2 cellular contexts compared by ENCODE assay signal in the genomic region with DNA sequence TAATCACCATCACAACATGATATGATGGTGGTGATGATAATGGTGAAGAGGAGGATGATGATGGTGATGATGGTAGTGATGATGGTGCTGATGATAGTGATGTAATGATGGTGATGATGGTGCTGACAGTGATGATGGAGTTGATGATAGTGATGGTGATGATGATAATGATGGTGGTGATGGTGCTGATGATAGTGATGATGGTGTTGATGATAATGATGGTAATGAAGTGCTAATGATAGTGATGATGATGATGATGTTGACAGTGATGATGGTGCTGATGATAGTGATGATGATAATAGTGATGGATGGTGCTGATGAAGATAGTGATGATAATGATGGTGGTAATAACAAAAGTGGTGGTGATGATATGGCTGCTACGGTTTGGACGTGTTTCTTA.
TF ChIP-seq lines count a peak whose summit lies in the region.

No MANE protein-coding gene starts in this region.

TF ChIP-seq in HEK293, 187 proteins besides CTCF, POLR2A, EP300 and RAD21:
- TF ChIP-seq, protein P1, sequence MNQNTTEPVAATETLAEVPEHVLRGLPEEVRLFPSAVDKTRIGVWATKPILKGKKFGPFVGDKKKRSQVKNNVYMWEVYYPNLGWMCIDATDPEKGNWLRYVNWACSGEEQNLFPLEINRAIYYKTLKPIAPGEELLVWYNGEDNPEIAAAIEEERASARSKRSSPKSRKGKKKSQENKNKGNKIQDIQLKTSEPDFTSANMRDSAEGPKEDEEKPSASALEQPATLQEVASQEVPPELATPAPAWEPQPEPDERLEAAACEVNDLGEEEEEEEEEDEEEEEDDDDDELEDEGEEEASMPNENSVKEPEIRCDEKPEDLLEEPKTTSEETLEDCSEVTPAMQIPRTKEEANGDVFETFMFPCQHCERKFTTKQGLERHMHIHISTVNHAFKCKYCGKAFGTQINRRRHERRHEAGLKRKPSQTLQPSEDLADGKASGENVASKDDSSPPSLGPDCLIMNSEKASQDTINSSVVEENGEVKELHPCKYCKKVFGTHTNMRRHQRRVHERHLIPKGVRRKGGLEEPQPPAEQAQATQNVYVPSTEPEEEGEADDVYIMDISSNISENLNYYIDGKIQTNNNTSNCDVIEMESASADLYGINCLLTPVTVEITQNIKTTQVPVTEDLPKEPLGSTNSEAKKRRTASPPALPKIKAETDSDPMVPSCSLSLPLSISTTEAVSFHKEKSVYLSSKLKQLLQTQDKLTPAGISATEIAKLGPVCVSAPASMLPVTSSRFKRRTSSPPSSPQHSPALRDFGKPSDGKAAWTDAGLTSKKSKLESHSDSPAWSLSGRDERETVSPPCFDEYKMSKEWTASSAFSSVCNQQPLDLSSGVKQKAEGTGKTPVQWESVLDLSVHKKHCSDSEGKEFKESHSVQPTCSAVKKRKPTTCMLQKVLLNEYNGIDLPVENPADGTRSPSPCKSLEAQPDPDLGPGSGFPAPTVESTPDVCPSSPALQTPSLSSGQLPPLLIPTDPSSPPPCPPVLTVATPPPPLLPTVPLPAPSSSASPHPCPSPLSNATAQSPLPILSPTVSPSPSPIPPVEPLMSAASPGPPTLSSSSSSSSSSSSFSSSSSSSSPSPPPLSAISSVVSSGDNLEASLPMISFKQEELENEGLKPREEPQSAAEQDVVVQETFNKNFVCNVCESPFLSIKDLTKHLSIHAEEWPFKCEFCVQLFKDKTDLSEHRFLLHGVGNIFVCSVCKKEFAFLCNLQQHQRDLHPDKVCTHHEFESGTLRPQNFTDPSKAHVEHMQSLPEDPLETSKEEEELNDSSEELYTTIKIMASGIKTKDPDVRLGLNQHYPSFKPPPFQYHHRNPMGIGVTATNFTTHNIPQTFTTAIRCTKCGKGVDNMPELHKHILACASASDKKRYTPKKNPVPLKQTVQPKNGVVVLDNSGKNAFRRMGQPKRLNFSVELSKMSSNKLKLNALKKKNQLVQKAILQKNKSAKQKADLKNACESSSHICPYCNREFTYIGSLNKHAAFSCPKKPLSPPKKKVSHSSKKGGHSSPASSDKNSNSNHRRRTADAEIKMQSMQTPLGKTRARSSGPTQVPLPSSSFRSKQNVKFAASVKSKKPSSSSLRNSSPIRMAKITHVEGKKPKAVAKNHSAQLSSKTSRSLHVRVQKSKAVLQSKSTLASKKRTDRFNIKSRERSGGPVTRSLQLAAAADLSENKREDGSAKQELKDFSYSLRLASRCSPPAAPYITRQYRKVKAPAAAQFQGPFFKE (tag by site-specific recombination; IDR thresholded peaks at IDR 0.05; ENCODE audit: borderline replicate concordance), result 0 out of 2 replicates have a peak, but pooled peaks have one; percentile 22
- TF ChIP-seq, protein P2, sequence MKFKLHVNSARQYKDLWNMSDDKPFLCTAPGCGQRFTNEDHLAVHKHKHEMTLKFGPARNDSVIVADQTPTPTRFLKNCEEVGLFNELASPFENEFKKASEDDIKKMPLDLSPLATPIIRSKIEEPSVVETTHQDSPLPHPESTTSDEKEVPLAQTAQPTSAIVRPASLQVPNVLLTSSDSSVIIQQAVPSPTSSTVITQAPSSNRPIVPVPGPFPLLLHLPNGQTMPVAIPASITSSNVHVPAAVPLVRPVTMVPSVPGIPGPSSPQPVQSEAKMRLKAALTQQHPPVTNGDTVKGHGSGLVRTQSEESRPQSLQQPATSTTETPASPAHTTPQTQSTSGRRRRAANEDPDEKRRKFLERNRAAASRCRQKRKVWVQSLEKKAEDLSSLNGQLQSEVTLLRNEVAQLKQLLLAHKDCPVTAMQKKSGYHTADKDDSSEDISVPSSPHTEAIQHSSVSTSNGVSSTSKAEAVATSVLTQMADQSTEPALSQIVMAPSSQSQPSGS (tag by site-specific recombination; IDR thresholded peaks at IDR 0.05; ENCODE audit: low read depth), result peak; percentile 56; the same call in 1 of the 2 replicates
- no peak for TF ChIP-seq PBX3 (CRISPR knock-in tag; IDR thresholded peaks at IDR 0.05)
- no peak for TF ChIP-seq ZBTB6 (tag by site-specific recombination; IDR thresholded peaks at IDR 0.05)
- TF ChIP-seq ZNF513 (tag by site-specific recombination; IDR thresholded peaks at IDR 0.05), result peak; percentile 87

TF ChIP-seq in H1, 55 proteins besides CTCF, POLR2A, EP300 and RAD21 (continued from another document):
- TF ChIP-seq RNF2 (IDR thresholded peaks at IDR 0.05; ENCODE audit: borderline replicate concordance, low read depth, low read length, missing control alignments, poor library complexity, severe bottlenecking), result no peak
- no peak for TF ChIP-seq JUN (IDR thresholded peaks at IDR 0.05; ENCODE audit: low read depth, low read length)
- TF ChIP-seq ZNF274 (IDR thresholded peaks at IDR 0.05; ENCODE audit: borderline replicate concordance, extremely low read depth, low read length), result no peak
- TF ChIP-seq SRF (IDR thresholded peaks at IDR 0.05; ENCODE audit: low read depth, low read length), result no peak
- TF ChIP-seq TBP (IDR thresholded peaks at IDR 0.05; ENCODE audit: low read depth, low read length), result no peak
